27 cellular contexts compared by ENCODE assay signal in genomic region chr6:162046324-162046723, GRCh38.
"Had no signal": no experiment of that assay in that cellular context is flagged by ENCODE, and none has a peak within 500 bp of the region (broad histone marks: within the 10 kb centered on the region; RNA-seq: fewer than 3 reads in every experiment).

No MANE protein-coding gene starts in this region.

- H3K4me3 ChIP-seq: colonic mucosa, coronary artery, dorsolateral prefrontal cortex, esophagus muscularis mucosa, esophagus squamous epithelium, gastrocnemius medialis, gastroesophageal sphincter, heart left ventricle, heart right ventricle had no signal

- H3K27me3 ChIP-seq: colonic mucosa, dorsolateral prefrontal cortex, esophagus muscularis mucosa, esophagus squamous epithelium, foreskin keratinocyte, gastrocnemius medialis, gastroesophageal sphincter, heart left ventricle, heart right ventricle had no signal

- H3K27ac ChIP-seq: colonic mucosa, coronary artery, dorsolateral prefrontal cortex, epithelial cell of prostate, esophagus muscularis mucosa, esophagus squamous epithelium, foreskin keratinocyte, gastrocnemius medialis, gastroesophageal sphincter, heart left ventricle, heart right ventricle had no signal

- DNase-seq: colonic mucosa; cortex of kidney; dermis blood vessel endothelial cell; dorsolateral prefrontal cortex; effector CD4-positive, alpha-beta T cell; effector CD8-positive, alpha-beta T cell; effector memory CD4-positive, alpha-beta T cell; effector memory CD8-positive, alpha-beta T cell; endodermal cell; erythroblast; esophagus squamous epithelium; foreskin fibroblast; foreskin keratinocyte; foreskin melanocyte; gastrocnemius medialis; glutamatergic neuron; head of caudate nucleus; heart left ventricle; heart right ventricle had no signal

- ATAC-seq: effector memory CD8-positive, alpha-beta T cell; esophagus mucosa; foreskin keratinocyte; gastrocnemius medialis; gastroesophageal sphincter; heart left ventricle; heart right ventricle had no signal

- H3K36me3 ChIP-seq: colonic mucosa, esophagus muscularis mucosa, esophagus squamous epithelium, gastrocnemius medialis, gastroesophageal sphincter, heart left ventricle, heart right ventricle had no signal

- H3K9me3 ChIP-seq: colonic mucosa, esophagus muscularis mucosa, esophagus squamous epithelium, gastrocnemius medialis, gastroesophageal sphincter, heart left ventricle, heart right ventricle had no signal

- FAIRE-seq: colon, endometrium, endothelial cell of umbilical vein had no signal

- H3K4me1 ChIP-seq: colonic mucosa, esophagus muscularis mucosa, esophagus squamous epithelium, foreskin keratinocyte, gastrocnemius medialis, gastroesophageal sphincter, heart left ventricle, heart right ventricle had no signal
